In the genomic region with DNA sequence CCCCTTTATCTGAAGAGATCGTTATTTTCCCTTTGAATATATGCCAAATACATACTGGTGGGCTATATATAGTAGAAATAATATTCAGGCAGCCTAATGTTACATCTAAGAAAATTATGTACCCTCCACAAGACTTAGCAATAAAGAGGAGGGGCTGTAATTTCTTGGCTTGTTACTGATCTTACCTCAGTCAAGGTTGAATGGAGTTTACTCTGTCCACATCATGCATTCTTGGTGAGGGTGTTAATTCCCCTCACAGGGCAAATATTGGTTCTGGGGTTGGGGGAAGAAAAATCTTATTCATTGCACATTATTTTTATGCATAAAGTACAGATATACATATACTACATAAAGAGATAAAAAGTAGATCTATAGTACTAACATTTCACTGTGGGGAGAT, we compare ENCODE assay signal across 24 cellular contexts.
DNase-seq lines count a peak whose midpoint lies in the region; ATAC-seq lines count a peak whose summit lies in the region.
"Had no signal": no experiment of that assay in that cellular context is flagged by ENCODE, and none has a peak within 500 bp of the region (broad histone marks: within the 10 kb centered on the region; RNA-seq: fewer than 3 reads in every experiment).

No MANE protein-coding gene starts in this region.

- peak overlapping the region; percentile 68 for H3K27ac ChIP-seq in caudate nucleus (ENCODE audit: low read depth, low read length)
- H3K27ac ChIP-seq: A549; BLaER1 treated with 17β-estradiol and CSF1 and Interleukin-3, amounts not matched to agents 10 nM and 100 nM; cardiac muscle cell; hepatocyte; lower lobe of right lung; SJSA1; spleen; uterus had no signal

- ATAC-seq in GM18907 (IDR thresholded peaks at IDR 0.05; ENCODE audit: unreplicated experiment) (peak; percentile 35), HG03354 (IDR thresholded peaks at IDR 0.05; ENCODE audit: poor library complexity, severe bottlenecking, unreplicated experiment) (peak; percentile 32), GM21717 (IDR thresholded peaks at IDR 0.05; ENCODE audit: unreplicated experiment) (no peak), GM21528 (IDR thresholded peaks at IDR 0.05; ENCODE audit: low FRiP score, unreplicated experiment) (no peak)
- ATAC-seq: A549, HCT116, lower lobe of right lung had no signal

- peak; percentile 40 for DNase-seq in ACHN
- no peak for DNase-seq in caudate nucleus (lab: John Stamatoyannopoulos, UW)
- no peak for DNase-seq in activated gamma-delta T cell (lab: John Stamatoyannopoulos, UW)
- no peak for DNase-seq in NCI-H748 (lab: John Stamatoyannopoulos, UW; ENCODE audit: unreplicated experiment)
- DNase-seq: activated CD4-positive, alpha-beta T cell treated with anti-CD3 and anti-CD28 coated beads, Interleukin-2, amount 10 ng/mL, durations not matched to agents 7 days and 5 days; Calu3; foreskin fibroblast; KG1; lower lobe of right lung; MV-4-11; NCI-H226; spleen; stimulated activated CD4-positive, alpha-beta T cell treated with anti-CD3 and anti-CD28 coated beads, Interleukin-4, amount 100 ng/mL, for 24 hours; uterus had no signal

- in situ Hi-C loops in ACHN (cut with HindIII; ENCODE audit: low pct_ligation_motif_present, low pct_unique_long_range_greater_than_20kb, low sequenced_read_pairs), result no loop called here

Comparison
In these comparisons a context has a peak if more than half of its experiments do, and no peak if none do; other contexts are left out.
1. ATAC-seq: peak in GM18907 (single experiment) and HG03354 (single experiment); none in GM21717 (single experiment) and GM21528 (single experiment).